8 cellular contexts compared by ENCODE assay signal in genomic region chr3:126474498-126475410, GRCh38. TPM values are rescaled to one million over a fixed set of nuclear protein-coding genes. Genes with fewer than 3 reads are reported as not detected.
A peak's percentile ranks its signal among the peaks of the same experiment; 100 is the strongest.
DNase-seq lines count a peak whose midpoint lies in the region; ATAC-seq and TF ChIP-seq lines count a peak whose summit lies in the region.

No MANE protein-coding gene starts in this region.

- H3K36me3 ChIP-seq in DND-41 (ENCODE audit: insufficient read depth, low read length) (peaks cover 47% of the 10 kb centered on the region), mammary epithelial cell (ENCODE audit: insufficient read depth, low read length) (peaks cover 12% of the 10 kb centered on the region)

- DNase-seq in DND-41 (peak; percentile 42), T follicular helper cell (ENCODE audit: low read depth) (peak; percentile 9), mammary epithelial cell (peak; percentile 40), left colon (peak; percentile 44 to 60), pons (ENCODE audit: low spot score) (no peak)
- peak; percentile 19 to 20 for DNase-seq in stimulated activated CD4-positive, alpha-beta T cell treated with anti-CD3 and anti-CD28 coated beads, Interleukin-4, amount 100 ng/mL, for 48 hours (ENCODE audit: low read depth in 2 of 2)

- ATAC-seq in DND-41 (ENCODE audit: insufficient read depth, low read depth) (peak; percentile 32), GM19438 (IDR thresholded peaks at IDR 0.05; ENCODE audit: low read depth, unreplicated experiment) (peak; percentile 17), HG03457 (IDR thresholded peaks at IDR 0.05; ENCODE audit: unreplicated experiment) (peak; percentile 11), left colon (peak; percentile 17)

- H3K9me3 ChIP-seq in DND-41 (ENCODE audit: insufficient read depth, low read length, severe bottlenecking) (no peaks in the 10 kb centered on the region), mammary epithelial cell (replicated peaks; ENCODE audit: insufficient read depth, low read length) (no peaks in the 10 kb centered on the region)

- H2AFZ ChIP-seq in DND-41 (ENCODE audit: low read depth, low read length) (peak overlapping the region; percentile 80; the same call in 1 of the 2 replicates), mammary epithelial cell (ENCODE audit: low read depth, low read length) (peak overlapping the region; percentile 78)

- H3K4me1 ChIP-seq in DND-41 (ENCODE audit: insufficient read depth, low read length), result peaks cover 46% of the 10 kb centered on the region
- peaks cover 34% of the 10 kb centered on the region for H3K4me1 ChIP-seq in mammary epithelial cell (ENCODE audit: insufficient read depth, low read length)

- H3K4me3 ChIP-seq in DND-41 (ENCODE audit: low read depth in 1 of 2, low read length in 2 of 2) (peak overlapping the region; percentile 84 to 96), mammary epithelial cell (replicated peaks in 1 of 3; ENCODE audit: insufficient read depth in 1 of 3, low read depth in 2 of 3, low read length in 3 of 3) (peak overlapping the region; percentile 78 to 83 (median 80))

- intact Hi-C loops in mammary epithelial cell (cut with micrococcal nuclease), result loop anchor here (2.0 kb wide), 1 partner anchor 216 kb away; no protein-coding TSS in a partner anchor
- intact Hi-C loops in left colon (cut with DNase I, micrococcal nuclease), result no loop called here

- peaks cover 56% of the 10 kb centered on the region for H3K79me2 ChIP-seq in DND-41 (ENCODE audit: insufficient read depth, low read length)
- peaks cover 54% of the 10 kb centered on the region for H3K79me2 ChIP-seq in mammary epithelial cell (ENCODE audit: insufficient read depth, low read length)

- H3K4me2 ChIP-seq in DND-41 (ENCODE audit: insufficient read depth, low read length) (peak overlapping the region; percentile 89), mammary epithelial cell (ENCODE audit: insufficient read depth, low read depth, low read length) (peak overlapping the region; percentile 99)

- in situ Hi-C loops in mammary epithelial cell (cut with MboI; ENCODE audit: low sequenced_read_pairs in 2 of 2), result no loop called here

- H4K20me1 ChIP-seq in DND-41 (ENCODE audit: insufficient read depth, low read length) (peaks cover 52% of the 10 kb centered on the region), mammary epithelial cell (ENCODE audit: insufficient read depth, low read length) (no peaks in the 10 kb centered on the region)

- H3K27ac ChIP-seq in DND-41 (ENCODE audit: low read length) (peak overlapping the region; percentile 78), mammary epithelial cell (ENCODE audit: insufficient read depth, low read depth, low read length) (peak overlapping the region; percentile 52)

- 20% methylated on average over 37 of the region's 72 CpGs for WGBS in mammary epithelial cell (ENCODE audit: low coverage, missing lambda C conversion rate)

- H3K27me3 ChIP-seq in DND-41 (ENCODE audit: insufficient read depth, low read length, poor library complexity) (no peaks in the 10 kb centered on the region), mammary epithelial cell (ENCODE audit: insufficient read depth, low read length) (no peaks in the 10 kb centered on the region)

- dilution Hi-C loops in mammary epithelial cell (cut with HindIII; ENCODE audit: low sequenced_read_pairs), result no loop called here

- peak overlapping the region; percentile 90 for H3K9ac ChIP-seq in DND-41 (ENCODE audit: low read depth, low read length)
- H3K9ac ChIP-seq in mammary epithelial cell (ENCODE audit: insufficient read depth, low read length), result peak overlapping the region; percentile 60

- TF ChIP-seq CTCF in DND-41 (IDR thresholded peaks at IDR 0.05; ENCODE audit: borderline replicate concordance, extremely low read depth, low read length, poor library complexity, severe bottlenecking), result no peak
- no peak for TF ChIP-seq CTCF in mammary epithelial cell (conservative IDR thresholded peaks at IDR 0.05 in 1 of 2, IDR thresholded peaks at IDR 0.05 in 1 of 2; ENCODE audit: extremely low read depth in 1 of 2, insufficient read depth in 1 of 2, low read depth in 1 of 2, low read length in 2 of 2)

- CTCF ChIA-PET in mammary epithelial cell (lab: Charles Lee; ENCODE audit: low non-redundant PET), result no interaction called here

- no TSS peak for BruUV-seq in mammary epithelial cell (replicated peaks; lab: Mats Ljungman, UMichigan)

RNA-seq across cellular contexts. Expression of gene ZXDC, which starts 0.9 kb away (rescaled TPM):
- total RNA-seq in mammary epithelial cell (10 to 100 TPM; 27.2 to 30.3 TPM), left colon (10 to 100 TPM; 25.7 to 30.2 TPM)
- polyA plus RNA-seq in mammary epithelial cell, result 8.7 TPM
- 28.0 TPM for polyA minus RNA-seq in mammary epithelial cell

RNA-seq across cellular contexts. Expression of gene UROC1, which starts 42.8 kb away (rescaled TPM):
- total RNA-seq in mammary epithelial cell (not detected), left colon (not detected)
- not detected for polyA plus RNA-seq in mammary epithelial cell
- not detected for polyA minus RNA-seq in mammary epithelial cell

RNA-seq across cellular contexts. Expression of gene CHST13, which starts 49.2 kb away (rescaled TPM):
- total RNA-seq in mammary epithelial cell (not detected), left colon (1 to 10 TPM; 1.8 to 4.3 TPM)
- polyA plus RNA-seq in mammary epithelial cell, result not detected
- polyA minus RNA-seq in mammary epithelial cell, result not detected
